Comparison of ENCODE assay signal across 1 cellular context in the genomic region with DNA sequence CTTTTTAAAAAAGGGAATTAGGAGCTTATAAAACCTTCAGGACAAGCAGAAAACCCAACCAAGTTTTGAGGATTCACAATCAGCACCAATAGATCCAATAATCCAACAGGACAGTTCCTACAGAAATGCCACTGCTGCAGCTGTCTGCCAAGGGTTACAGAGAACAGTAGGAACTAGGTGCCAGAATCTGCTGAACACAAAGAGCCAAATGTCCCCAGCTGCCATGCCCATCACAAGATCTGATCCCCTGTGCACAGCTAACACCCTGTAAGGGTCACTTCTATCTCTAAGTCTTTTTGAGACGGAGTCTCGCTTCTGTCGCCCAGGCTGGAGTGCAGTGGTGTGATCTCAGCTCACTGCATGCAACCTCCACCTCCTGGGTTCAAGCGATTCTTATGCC.
TF ChIP-seq lines count a peak whose summit lies in the region.

No MANE protein-coding gene starts in this region.

TF ChIP-seq in H1, 55 proteins besides CTCF, POLR2A, EP300 and RAD21 (continued from another document):
- TF ChIP-seq, protein P1, sequence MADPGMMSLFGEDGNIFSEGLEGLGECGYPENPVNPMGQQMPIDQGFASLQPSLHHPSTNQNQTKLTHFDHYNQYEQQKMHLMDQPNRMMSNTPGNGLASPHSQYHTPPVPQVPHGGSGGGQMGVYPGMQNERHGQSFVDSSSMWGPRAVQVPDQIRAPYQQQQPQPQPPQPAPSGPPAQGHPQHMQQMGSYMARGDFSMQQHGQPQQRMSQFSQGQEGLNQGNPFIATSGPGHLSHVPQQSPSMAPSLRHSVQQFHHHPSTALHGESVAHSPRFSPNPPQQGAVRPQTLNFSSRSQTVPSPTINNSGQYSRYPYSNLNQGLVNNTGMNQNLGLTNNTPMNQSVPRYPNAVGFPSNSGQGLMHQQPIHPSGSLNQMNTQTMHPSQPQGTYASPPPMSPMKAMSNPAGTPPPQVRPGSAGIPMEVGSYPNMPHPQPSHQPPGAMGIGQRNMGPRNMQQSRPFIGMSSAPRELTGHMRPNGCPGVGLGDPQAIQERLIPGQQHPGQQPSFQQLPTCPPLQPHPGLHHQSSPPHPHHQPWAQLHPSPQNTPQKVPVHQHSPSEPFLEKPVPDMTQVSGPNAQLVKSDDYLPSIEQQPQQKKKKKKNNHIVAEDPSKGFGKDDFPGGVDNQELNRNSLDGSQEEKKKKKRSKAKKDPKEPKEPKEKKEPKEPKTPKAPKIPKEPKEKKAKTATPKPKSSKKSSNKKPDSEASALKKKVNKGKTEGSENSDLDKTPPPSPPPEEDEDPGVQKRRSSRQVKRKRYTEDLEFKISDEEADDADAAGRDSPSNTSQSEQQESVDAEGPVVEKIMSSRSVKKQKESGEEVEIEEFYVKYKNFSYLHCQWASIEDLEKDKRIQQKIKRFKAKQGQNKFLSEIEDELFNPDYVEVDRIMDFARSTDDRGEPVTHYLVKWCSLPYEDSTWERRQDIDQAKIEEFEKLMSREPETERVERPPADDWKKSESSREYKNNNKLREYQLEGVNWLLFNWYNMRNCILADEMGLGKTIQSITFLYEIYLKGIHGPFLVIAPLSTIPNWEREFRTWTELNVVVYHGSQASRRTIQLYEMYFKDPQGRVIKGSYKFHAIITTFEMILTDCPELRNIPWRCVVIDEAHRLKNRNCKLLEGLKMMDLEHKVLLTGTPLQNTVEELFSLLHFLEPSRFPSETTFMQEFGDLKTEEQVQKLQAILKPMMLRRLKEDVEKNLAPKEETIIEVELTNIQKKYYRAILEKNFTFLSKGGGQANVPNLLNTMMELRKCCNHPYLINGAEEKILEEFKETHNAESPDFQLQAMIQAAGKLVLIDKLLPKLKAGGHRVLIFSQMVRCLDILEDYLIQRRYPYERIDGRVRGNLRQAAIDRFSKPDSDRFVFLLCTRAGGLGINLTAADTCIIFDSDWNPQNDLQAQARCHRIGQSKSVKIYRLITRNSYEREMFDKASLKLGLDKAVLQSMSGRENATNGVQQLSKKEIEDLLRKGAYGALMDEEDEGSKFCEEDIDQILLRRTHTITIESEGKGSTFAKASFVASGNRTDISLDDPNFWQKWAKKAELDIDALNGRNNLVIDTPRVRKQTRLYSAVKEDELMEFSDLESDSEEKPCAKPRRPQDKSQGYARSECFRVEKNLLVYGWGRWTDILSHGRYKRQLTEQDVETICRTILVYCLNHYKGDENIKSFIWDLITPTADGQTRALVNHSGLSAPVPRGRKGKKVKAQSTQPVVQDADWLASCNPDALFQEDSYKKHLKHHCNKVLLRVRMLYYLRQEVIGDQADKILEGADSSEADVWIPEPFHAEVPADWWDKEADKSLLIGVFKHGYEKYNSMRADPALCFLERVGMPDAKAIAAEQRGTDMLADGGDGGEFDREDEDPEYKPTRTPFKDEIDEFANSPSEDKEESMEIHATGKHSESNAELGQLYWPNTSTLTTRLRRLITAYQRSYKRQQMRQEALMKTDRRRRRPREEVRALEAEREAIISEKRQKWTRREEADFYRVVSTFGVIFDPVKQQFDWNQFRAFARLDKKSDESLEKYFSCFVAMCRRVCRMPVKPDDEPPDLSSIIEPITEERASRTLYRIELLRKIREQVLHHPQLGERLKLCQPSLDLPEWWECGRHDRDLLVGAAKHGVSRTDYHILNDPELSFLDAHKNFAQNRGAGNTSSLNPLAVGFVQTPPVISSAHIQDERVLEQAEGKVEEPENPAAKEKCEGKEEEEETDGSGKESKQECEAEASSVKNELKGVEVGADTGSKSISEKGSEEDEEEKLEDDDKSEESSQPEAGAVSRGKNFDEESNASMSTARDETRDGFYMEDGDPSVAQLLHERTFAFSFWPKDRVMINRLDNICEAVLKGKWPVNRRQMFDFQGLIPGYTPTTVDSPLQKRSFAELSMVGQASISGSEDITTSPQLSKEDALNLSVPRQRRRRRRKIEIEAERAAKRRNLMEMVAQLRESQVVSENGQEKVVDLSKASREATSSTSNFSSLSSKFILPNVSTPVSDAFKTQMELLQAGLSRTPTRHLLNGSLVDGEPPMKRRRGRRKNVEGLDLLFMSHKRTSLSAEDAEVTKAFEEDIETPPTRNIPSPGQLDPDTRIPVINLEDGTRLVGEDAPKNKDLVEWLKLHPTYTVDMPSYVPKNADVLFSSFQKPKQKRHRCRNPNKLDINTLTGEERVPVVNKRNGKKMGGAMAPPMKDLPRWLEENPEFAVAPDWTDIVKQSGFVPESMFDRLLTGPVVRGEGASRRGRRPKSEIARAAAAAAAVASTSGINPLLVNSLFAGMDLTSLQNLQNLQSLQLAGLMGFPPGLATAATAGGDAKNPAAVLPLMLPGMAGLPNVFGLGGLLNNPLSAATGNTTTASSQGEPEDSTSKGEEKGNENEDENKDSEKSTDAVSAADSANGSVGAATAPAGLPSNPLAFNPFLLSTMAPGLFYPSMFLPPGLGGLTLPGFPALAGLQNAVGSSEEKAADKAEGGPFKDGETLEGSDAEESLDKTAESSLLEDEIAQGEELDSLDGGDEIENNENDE (IDR thresholded peaks at IDR 0.05; ENCODE audit: insufficient replicate concordance, low read length): no peak
- no peak for TF ChIP-seq POU5F1 (IDR thresholded peaks at IDR 0.05; ENCODE audit: low read depth, low read length)
- TF ChIP-seq SP4 (IDR thresholded peaks at IDR 0.05; ENCODE audit: low read length): no peak
- no peak for TF ChIP-seq CTBP2 (IDR thresholded peaks at IDR 0.05; ENCODE audit: borderline replicate concordance, insufficient read depth, insufficient read length, low read length)
- TF ChIP-seq JUND (IDR thresholded peaks at IDR 0.05; ENCODE audit: low read length): no peak
- TF ChIP-seq TEAD4 (IDR thresholded peaks at IDR 0.05; ENCODE audit: low read depth, low read length): no peak
- TF ChIP-seq GABPA (IDR thresholded peaks at IDR 0.05; ENCODE audit: borderline replicate concordance, insufficient read depth, low read length): no peak
TF ChIP-seq in H1: peak in this region for 0.
